ENCODE assay signal across 24 cellular contexts in genomic region chr3:15154326-15154725, GRCh38.
"Had no signal": no experiment of that assay in that cellular context is flagged by ENCODE, and none has a peak within 500 bp of the region (broad histone marks: within the 10 kb centered on the region; RNA-seq: fewer than 3 reads in every experiment).

No MANE protein-coding gene starts in this region.

- H3K4me3 Mint-ChIP-seq: activated naive CD8-positive, alpha-beta T cell treated with anti-CD3 and anti-CD28 coated beads, Interleukin-2, amount 10 ng/mL, durations not matched to agents 7 days and 5 days; activated T-cell treated with anti-CD3 and anti-CD28 coated beads, Interleukin-2, amount 50 U/mL, for 4 hours; memory B cell; naive B cell; neural crest cell; stimulated activated memory B cell treated with anti-CD40 and anti-IgM and Interleukin-4, amounts not matched to agents 10 μg/mL and 1 μg/mL and 100 μg/mL, for 72 hours had no signal

- H3K4me1 Mint-ChIP-seq: activated naive CD8-positive, alpha-beta T cell treated with anti-CD3 and anti-CD28 coated beads, Interleukin-2, amount 10 ng/mL, durations not matched to agents 7 days and 5 days; memory B cell; neural crest cell; stimulated activated memory B cell treated with anti-CD40 and anti-IgM and Interleukin-4, amounts not matched to agents 10 μg/mL and 1 μg/mL and 100 μg/mL, for 72 hours had no signal

- H3K27me3 ChIP-seq: right lobe of liver had no signal

- H3K4me3 ChIP-seq: cardiac muscle cell, gastroesophageal sphincter, heart left ventricle, right lobe of liver, stomach, suprapubic skin, tibial nerve had no signal

- H3K36me3 ChIP-seq: cardiac muscle cell, gastroesophageal sphincter, heart left ventricle, right lobe of liver, stomach, suprapubic skin, tibial nerve had no signal

- H3K27ac ChIP-seq: cardiac muscle cell, epithelial cell of prostate, gastroesophageal sphincter, heart left ventricle, right lobe of liver, stomach, suprapubic skin, tibial nerve had no signal

- H3K27ac Mint-ChIP-seq: activated naive CD8-positive, alpha-beta T cell treated with anti-CD3 and anti-CD28 coated beads, Interleukin-2, amount 10 ng/mL, durations not matched to agents 7 days and 5 days; memory B cell; naive B cell; stimulated activated memory B cell treated with anti-CD40 and anti-IgM and Interleukin-4, amounts not matched to agents 10 μg/mL and 1 μg/mL and 100 μg/mL, for 72 hours had no signal

- H3K9me3 ChIP-seq: heart left ventricle, right lobe of liver, stomach, suprapubic skin, tibial nerve had no signal

- H3K36me3 Mint-ChIP-seq: memory B cell; stimulated activated memory B cell treated with anti-CD40 and anti-IgM and Interleukin-4, amounts not matched to agents 10 μg/mL and 1 μg/mL and 100 μg/mL, for 72 hours had no signal

- H3K4me1 ChIP-seq: gastroesophageal sphincter, right lobe of liver, stomach, suprapubic skin, tibial nerve had no signal

- ATAC-seq: activated T-cell treated with anti-CD3 and anti-CD28 coated beads, Interleukin-2, amount 50 U/mL, for 4 hours; gastroesophageal sphincter; heart left ventricle; left colon; right lobe of liver; stimulated activated memory B cell treated with anti-CD40 and anti-IgM and Interleukin-4, amounts not matched to agents 10 μg/mL and 1 μg/mL and 100 μg/mL, for 72 hours had no signal

- DNase-seq: activated CD4-positive, alpha-beta T cell treated with anti-CD3 and anti-CD28 coated beads, Interleukin-2, amount 50 U/mL, for 4 hours; activated CD8-positive, alpha-beta memory T cell treated with anti-CD3 and anti-CD28 coated beads for 24 hours; activated CD8-positive, alpha-beta memory T cell treated with anti-CD3 and anti-CD28 coated beads, Interleukin-2, amount 50 U/mL, for 48 hours; activated naive CD4-positive, alpha-beta T cell treated with Interleukin-2 at 50 U/mL for 16 hours; activated naive CD8-positive, alpha-beta T cell treated with anti-CD3 and anti-CD28 coated beads, Interleukin-2, amount 10 ng/mL, durations not matched to agents 7 days and 5 days; activated T-cell treated with anti-CD3 and anti-CD28 coated beads, Interleukin-2, amount 50 U/mL, for 4 hours; amygdala; heart left ventricle; left colon; naive B cell; occipital lobe; posterior cingulate gyrus; right lobe of liver; small intestine; stimulated activated CD4-positive, alpha-beta T cell treated with anti-CD3 and anti-CD28 coated beads, Interleukin-2, amount 100 ng/mL, for 24 hours; stomach had no signal
